In genomic region chr13:41263261-41263971, GRCh38 we compare ENCODE assay signal across 8 cellular contexts. TPM values are rescaled to one million over a fixed set of nuclear protein-coding genes. Genes with fewer than 3 reads are reported as not detected.
DNase-seq lines count a peak whose midpoint lies in the region; ATAC-seq lines count a peak whose summit lies in the region.

TSS of gene MTRF1 (minus strand) at chr13:41263576. CDS start at chr13:41260907, 2,669 bp downstream.

- DNase-seq in AG20443 (ENCODE audit: low spot score) (peak; percentile 92), NCI-H446 (lab: John Stamatoyannopoulos, UW) (peak; percentile 78 to 80), cerebellum (ENCODE audit: low spot score) (peak; percentile 92), kidney tubule cell (ENCODE audit: low spot score) (peak; percentile 82)
- DNase-seq in activated CD4-positive, alpha-beta T cell treated with anti-CD3 and anti-CD28 coated beads for 1 hour, result peak; percentile 68
- peak; percentile 58 to 75 (median 68) for DNase-seq in stimulated activated CD4-positive, alpha-beta T cell treated with anti-CD3 and anti-CD28 coated beads, Interleukin-1b, Interleukin-23, amount 100 ng/mL, for 24 hours (ENCODE audit: low read depth in 4 of 4, low spot score in 1 of 4)

- peak; percentile 93 for ATAC-seq in GM19043 (IDR thresholded peaks at IDR 0.05; ENCODE audit: low read depth, unreplicated experiment)
- ATAC-seq in HG03354 (IDR thresholded peaks at IDR 0.05; ENCODE audit: poor library complexity, severe bottlenecking, unreplicated experiment), result peak; percentile 93

RNA-seq across cellular contexts. Expression of gene MTRF1, which starts in this region (rescaled TPM):
- total RNA-seq in cerebellum, result 18.3 TPM

Comparison
In these comparisons a context has a peak if more than half of its experiments do, and no peak if none do; other contexts are left out.
1. Peak in every context shown above with its lines: DNase-seq and ATAC-seq.